9 cellular contexts compared by ENCODE assay signal in the genomic region with DNA sequence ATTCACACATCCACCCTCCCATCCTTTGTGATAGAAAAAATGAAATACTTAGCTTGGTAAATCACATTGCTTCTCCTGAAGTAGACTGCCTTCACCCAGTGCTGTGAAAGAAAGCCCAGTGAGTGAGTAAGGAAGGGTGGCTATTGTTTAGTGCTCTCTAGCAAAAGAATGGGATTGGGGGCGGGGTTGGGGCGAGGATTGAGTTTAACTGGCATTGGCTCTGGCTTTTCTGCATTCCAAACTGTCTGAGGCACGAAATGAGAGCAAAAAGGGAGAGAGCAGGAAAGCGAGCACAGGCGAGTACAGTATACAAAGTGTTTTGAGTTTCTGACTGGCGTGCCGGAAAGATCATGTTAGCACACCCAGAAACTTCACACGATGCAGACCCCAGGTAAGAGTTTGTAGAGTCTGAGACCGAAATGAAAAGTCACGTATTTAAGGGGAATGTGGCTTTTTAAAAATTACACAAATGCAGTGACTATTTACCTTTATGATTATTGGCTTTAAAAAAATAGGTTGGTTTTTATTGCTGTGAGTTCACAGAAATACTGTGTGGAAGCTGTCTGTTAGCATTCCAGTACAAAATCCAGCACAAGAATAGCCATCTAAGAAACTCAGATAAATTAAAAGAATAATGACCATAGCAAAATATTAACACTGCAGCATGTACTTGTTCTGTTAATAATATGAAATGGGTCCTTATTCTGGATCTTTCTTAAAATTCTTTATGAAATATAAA.
A peak's percentile ranks its signal among the peaks of the same experiment; 100 is the strongest.
DNase-seq lines count a peak whose midpoint lies in the region; ATAC-seq and TF ChIP-seq lines count a peak whose summit lies in the region.
"Had no signal": no experiment of that assay in that cellular context is flagged by ENCODE, and none has a peak within 500 bp of the region (broad histone marks: within the 10 kb centered on the region; RNA-seq: fewer than 3 reads in every experiment).

No MANE protein-coding gene starts in this region.

- H3K27ac ChIP-seq in duodenal mucosa (ENCODE audit: low read depth, low read length): no peak overlapping the region
- H3K27ac ChIP-seq in lower lobe of right lung: no peak overlapping the region

- TF ChIP-seq CTCF in LNCaP clone FGC (IDR thresholded peaks at IDR 0.05; ENCODE audit: control insufficient read depth, extremely low read depth, insufficient read depth) (no peak), lower lobe of right lung (IDR thresholded peaks at IDR 0.05) (no peak), type B pancreatic cell (conservative IDR thresholded peaks at IDR 0.05) (no peak)

- H3K4me1 Mint-ChIP-seq in type B pancreatic cell (ENCODE audit: unreplicated experiment): peaks cover 20% of the 10 kb centered on the region
- no peaks in the 10 kb centered on the region for H3K4me1 Mint-ChIP-seq in activated T-cell treated with anti-CD3 and anti-CD28 coated beads, Interleukin-2, amount 50 U/mL, for 24 hours (ENCODE audit: low read depth)

- peaks cover 3% of the 10 kb centered on the region for H3K36me3 Mint-ChIP-seq in type B pancreatic cell
- no peaks in the 10 kb centered on the region for H3K36me3 Mint-ChIP-seq in activated T-cell treated with anti-CD3 and anti-CD28 coated beads, Interleukin-2, amount 50 U/mL, for 24 hours (ENCODE audit: low read depth)

- peak; percentile 82 to 87 for ATAC-seq in lower lobe of right lung
- ATAC-seq in GM21526 (IDR thresholded peaks at IDR 0.05; ENCODE audit: low FRiP score, unreplicated experiment): no peak
- no peak for ATAC-seq in HG03457 (IDR thresholded peaks at IDR 0.05; ENCODE audit: unreplicated experiment)

- H3K27me3 Mint-ChIP-seq in type B pancreatic cell: no peaks in the 10 kb centered on the region
- no peaks in the 10 kb centered on the region for H3K27me3 Mint-ChIP-seq in activated T-cell treated with anti-CD3 and anti-CD28 coated beads, Interleukin-2, amount 50 U/mL, for 24 hours

- no peak for DNase-seq in LNCaP clone FGC (ENCODE audit: low read depth)
- peak; percentile 75 for DNase-seq in lower lobe of right lung
- peak; percentile 76 for DNase-seq in type B pancreatic cell (ENCODE audit: extremely low spot score, unreplicated experiment)
- DNase-seq in NCI-H1694 treated with DMSO at 0.1 percent for 48 hours (lab: John Stamatoyannopoulos, UW): no peak
- DNase-seq in activated T-cell treated with anti-CD3 and anti-CD28 coated beads, Interleukin-2, amount 50 U/mL, for 24 hours: no peak
- DNase-seq: activated naive CD4-positive, alpha-beta T cell treated with Interleukin-2 at 50 U/mL for 16 hours had no signal

- H3K9me3 ChIP-seq in duodenal mucosa (ENCODE audit: control insufficient read depth in 1 of 2, low read length in 2 of 2): no peaks in the 10 kb centered on the region
- no peaks in the 10 kb centered on the region for H3K9me3 ChIP-seq in lower lobe of right lung

- intact Hi-C loops in lower lobe of right lung (cut with DNase I): no loop called here

- H3K4me3 ChIP-seq in LNCaP clone FGC (ENCODE audit: low read depth, low read length) (peak overlapping the region; percentile 29), duodenal mucosa (ENCODE audit: low read depth in 1 of 2, low read length in 2 of 2) (peak overlapping the region; percentile 42 to 58), lower lobe of right lung (peak overlapping the region; percentile 10)

- H3K27me3 ChIP-seq in duodenal mucosa (ENCODE audit: control insufficient read depth in 1 of 2, insufficient read depth in 2 of 2, low read length in 2 of 2): no peaks in the 10 kb centered on the region
- no peaks in the 10 kb centered on the region for H3K27me3 ChIP-seq in lower lobe of right lung (ENCODE audit: low read depth)

- peak overlapping the region; percentile 87 for H3K4me3 Mint-ChIP-seq in type B pancreatic cell
- no peak overlapping the region for H3K4me3 Mint-ChIP-seq in activated T-cell treated with anti-CD3 and anti-CD28 coated beads, Interleukin-2, amount 50 U/mL, for 24 hours

- H3K9ac ChIP-seq in duodenal mucosa (ENCODE audit: low read depth in 1 of 2, low read length in 2 of 2): peak overlapping the region; percentile 28 to 34

- peaks cover 0 to 17% of the 10 kb centered on the region in 2 donors for H3K4me1 ChIP-seq in duodenal mucosa (ENCODE audit: control insufficient read depth in 1 of 2, insufficient read depth in 2 of 2, low read length in 2 of 2)
- peaks cover 54% of the 10 kb centered on the region for H3K4me1 ChIP-seq in lower lobe of right lung

- no peaks in the 10 kb centered on the region for H3K9me3 Mint-ChIP-seq in type B pancreatic cell
- H3K9me3 Mint-ChIP-seq in activated T-cell treated with anti-CD3 and anti-CD28 coated beads, Interleukin-2, amount 50 U/mL, for 24 hours: no peaks in the 10 kb centered on the region

- H3K27ac Mint-ChIP-seq in type B pancreatic cell: peak overlapping the region; percentile 96
- H3K27ac Mint-ChIP-seq in activated T-cell treated with anti-CD3 and anti-CD28 coated beads, Interleukin-2, amount 50 U/mL, for 24 hours: no peak overlapping the region

- no peaks in the 10 kb centered on the region for H3K36me3 ChIP-seq in duodenal mucosa (ENCODE audit: control insufficient read depth in 1 of 2, insufficient read depth in 2 of 2, low read length in 2 of 2)
- no peaks in the 10 kb centered on the region for H3K36me3 ChIP-seq in lower lobe of right lung

Comparison
In these comparisons a context has a peak if more than half of its experiments do, and no peak if none do; other contexts are left out.
1. DNase-seq: peak in lower lobe of right lung (single experiment) and type B pancreatic cell (single experiment); none in LNCaP clone FGC (single experiment), NCI-H1694 treated with DMSO at 0.1 percent for 48 hours (single experiment) and activated T-cell treated with anti-CD3 and anti-CD28 coated beads, Interleukin-2, amount 50 U/mL, for 24 hours (single experiment).
2. ATAC-seq: peak in lower lobe of right lung (2 of 2); none in GM21526 (single experiment) and HG03457 (single experiment).
3. Peak in every context shown above with its lines, with median percentiles within 50 percentile points of each other: H3K4me3 ChIP-seq.